7 cellular contexts compared by ENCODE assay signal in the genomic region with DNA sequence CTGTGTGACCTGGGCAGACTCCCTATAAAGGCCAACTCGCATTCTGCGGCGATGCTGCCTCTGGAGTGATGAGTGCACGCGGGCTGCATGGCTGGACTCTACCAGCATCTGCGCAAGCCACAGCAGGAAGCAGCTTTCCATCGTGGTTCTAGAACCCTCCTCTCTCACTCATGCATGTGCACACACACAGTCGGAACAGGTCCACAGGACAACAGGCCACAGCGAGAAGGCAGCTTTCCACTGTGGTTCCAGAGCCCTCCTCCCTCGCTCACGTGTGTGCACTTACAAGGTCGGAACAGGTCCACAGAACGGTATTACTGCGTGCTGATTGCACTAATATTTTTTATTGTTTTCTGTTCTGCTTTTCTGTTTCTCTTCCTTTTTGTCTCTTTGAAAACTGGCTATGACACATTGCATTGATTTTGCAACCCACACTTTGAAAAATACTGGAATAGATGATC.
A peak's percentile ranks its signal among the peaks of the same experiment; 100 is the strongest.
DNase-seq lines count a peak whose midpoint lies in the region; ATAC-seq, FAIRE-seq and TF ChIP-seq lines count a peak whose summit lies in the region.
"Not testable (repeated sequence)": the region's sequence is repeated elsewhere in the genome, so short reads cannot be mapped to it uniquely, and the experiment has no call there.

No MANE protein-coding gene starts in this region.

- not testable (repeated sequence) for BruUV-seq in OCI-LY7 (replicated peaks; lab: Mats Ljungman, UMichigan)

- H3K9me3 ChIP-seq in OCI-LY7 (ENCODE audit: low read length); left lung: not testable (repeated sequence)

- intact Hi-C loops in OCI-LY7 (cut with micrococcal nuclease; ENCODE audit: unreplicated experiment), result loop anchor here (2.0 to 10.0 kb wide), 2 partner anchors 93 to 269 kb away; a partner anchor contains a TSS
- intact Hi-C loops in left lung (cut with DNase I), result not testable (repeated sequence)

- not testable (repeated sequence) for H3K4me3 ChIP-seq in OCI-LY7 (ENCODE audit: low read depth, low read length, poor library complexity, severe bottlenecking); left lung

- not testable (repeated sequence) for TF ChIP-seq CTCF in OCI-LY7 (conservative IDR thresholded peaks at IDR 0.05; ENCODE audit: low read length); left lung (IDR thresholded peaks at IDR 0.05)

- H4K20me1 ChIP-seq in OCI-LY7 (ENCODE audit: insufficient read depth, low read length), result not testable (repeated sequence)

- H3K36me3 ChIP-seq in OCI-LY7 (ENCODE audit: insufficient read depth, low read length) (peaks cover 14% of the 10 kb centered on the region), left lung (peaks cover 0 to 36% of the 10 kb centered on the region in 2 donors)

- H3K4me1 ChIP-seq in OCI-LY7 (ENCODE audit: insufficient read depth, low read length, poor library complexity, severe bottlenecking), result peaks cover 38% of the 10 kb centered on the region
- H3K4me1 ChIP-seq in left lung, result not testable (repeated sequence)

- DNase-seq in GM12892 (ENCODE audit: insufficient read length), result not testable (repeated sequence)
- peak; percentile 44 for DNase-seq in GM19239 (ENCODE audit: insufficient read length, low spot score)
- DNase-seq in OCI-LY7 (ENCODE audit: low spot score), result peak; percentile 69
- DNase-seq in left lung, result peak in 1 of 2 donors; percentile 76

- FAIRE-seq in GM12892 (lab: Jason Lieb, UNC) (peak; percentile 69), GM19239 (lab: Jason Lieb, UNC) (peak; percentile 94)

- H2AFZ ChIP-seq in OCI-LY7 (ENCODE audit: low read length), result not testable (repeated sequence)

- not testable (repeated sequence) for H3K27me3 ChIP-seq in left lung

- CTCF ChIA-PET in OCI-LY7 (lab: Charles Lee; ENCODE audit: unreplicated experiment), result not testable (repeated sequence)

- H3K27ac ChIP-seq in OCI-LY7 (ENCODE audit: low read depth, low read length, poor library complexity, severe bottlenecking), result peak overlapping the region; percentile 69
- H3K27ac ChIP-seq in left lung, result not testable (repeated sequence)

- TF ChIP-seq POLR2A in GM12892 (IDR thresholded peaks at IDR 0.05; ENCODE audit: low read depth, low read length), result not testable (repeated sequence)

- POLR2A ChIA-PET in OCI-LY7 (lab: Charles Lee), result interaction anchor here (0.6 kb wide), 1 partner anchor 95 kb away, joined by 5 read pairs; no protein-coding TSS in a partner anchor

- not testable (repeated sequence) for H3K79me2 ChIP-seq in OCI-LY7 (ENCODE audit: insufficient read depth, low read depth, low read length)

- H3K9me2 ChIP-seq in OCI-LY7 (ENCODE audit: insufficient read depth, low read length), result not testable (repeated sequence)

- peak; percentile 66 for ATAC-seq in GM21576 (IDR thresholded peaks at IDR 0.05; ENCODE audit: unreplicated experiment)
- ATAC-seq in HG02970 (IDR thresholded peaks at IDR 0.05; ENCODE audit: low FRiP score, unreplicated experiment), result peak; percentile 50
- peak; percentile 48 for ATAC-seq in HG03442 (IDR thresholded peaks at IDR 0.05; ENCODE audit: unreplicated experiment)
- ATAC-seq in left lung, result peak; percentile 41

- peak overlapping the region; percentile 55; the same call in 1 of the 2 replicates for H3K4me2 ChIP-seq in OCI-LY7 (ENCODE audit: low read length)
